8 cellular contexts compared by ENCODE assay signal in genomic region chr10:35208536-35208935, GRCh38.
A peak's percentile ranks its signal among the peaks of the same experiment; 100 is the strongest.
DNase-seq lines count a peak whose midpoint lies in the region; ATAC-seq and TF ChIP-seq lines count a peak whose summit lies in the region.

No MANE protein-coding gene starts in this region.

- H3K9me3 Mint-ChIP-seq in activated CD8-positive, alpha-beta T cell treated with anti-CD3 and anti-CD28 coated beads, Interleukin-2, amount 10 ng/mL, durations not matched to agents 7 days and 5 days (ENCODE audit: insufficient read depth) = no peaks in the 10 kb centered on the region
- no peaks in the 10 kb centered on the region for H3K9me3 Mint-ChIP-seq in stimulated activated naive B cell treated with anti-CD40 and anti-IgM and Interleukin-4, amounts not matched to agents 10 μg/mL and 1 μg/mL and 100 μg/mL, for 72 hours

- H3K9me3 ChIP-seq in cardiac muscle cell (ENCODE audit: low read depth) (no peaks in the 10 kb centered on the region), mucosa of descending colon (no peaks in the 10 kb centered on the region)

- CTCF ChIA-PET in activated CD8-positive, alpha-beta T cell treated with anti-CD3 and anti-CD28 coated beads, Interleukin-2, amount 10 ng/mL, durations not matched to agents 7 days and 5 days (lab: Charles Lee) = interaction anchor here (1.3 to 7.3 kb wide), 6 partner anchors 9 to 82 kb away, joined by 3 to 147 read pairs (median 18); partner anchors contain the start of gene CREM

- DNase-seq in cardiac muscle cell (ENCODE audit: low read depth in 1 of 2, low spot score in 1 of 2) (peak in 1 of 2 donors; percentile 46), Right ventricle myocardium inferior (ENCODE audit: missing footprints) (no peak), mucosa of descending colon (no peak), DMS153 treated with DMSO at 0.1 percent for 48 hours (lab: John Stamatoyannopoulos, UW; ENCODE audit: unreplicated experiment) (no peak), NCI-H69 (lab: John Stamatoyannopoulos, UW) (no peak)
- DNase-seq in activated CD8-positive, alpha-beta T cell treated with anti-CD3 and anti-CD28 coated beads, Interleukin-2, amount 10 ng/mL, durations not matched to agents 7 days and 5 days = peak; percentile 82
- no peak for DNase-seq in stimulated activated naive B cell treated with anti-CD40 and anti-IgM and Interleukin-4, amounts not matched to agents 10 μg/mL and 1 μg/mL and 100 μg/mL, for 72 hours

- H3K4me3 Mint-ChIP-seq in activated CD8-positive, alpha-beta T cell treated with anti-CD3 and anti-CD28 coated beads, Interleukin-2, amount 10 ng/mL, durations not matched to agents 7 days and 5 days = peak overlapping the region; percentile 74
- peak overlapping the region in 1 of 2 donors; percentile 22 for H3K4me3 Mint-ChIP-seq in stimulated activated naive B cell treated with anti-CD40 and anti-IgM and Interleukin-4, amounts not matched to agents 10 μg/mL and 1 μg/mL and 100 μg/mL, for 72 hours

- H3K27me3 ChIP-seq in cardiac muscle cell = no peaks in the 10 kb centered on the region

- no peak for TF ChIP-seq CTCF in cardiac muscle cell (IDR thresholded peaks at IDR 0.05; ENCODE audit: low read depth, low read length)
- TF ChIP-seq CTCF in mucosa of descending colon (IDR thresholded peaks at IDR 0.05) = no peak

- no peak for ATAC-seq in Right ventricle myocardium inferior
- peak; percentile 86 for ATAC-seq in HG02885 (IDR thresholded peaks at IDR 0.05; ENCODE audit: poor library complexity, unreplicated experiment)
- peak; percentile 91 for ATAC-seq in activated CD8-positive, alpha-beta T cell treated with anti-CD3 and anti-CD28 coated beads, Interleukin-2, amount 10 ng/mL, durations not matched to agents 7 days and 5 days
- peak; percentile 60 to 63 for ATAC-seq in stimulated activated naive B cell treated with anti-CD40 and anti-IgM and Interleukin-4, amounts not matched to agents 10 μg/mL and 1 μg/mL and 100 μg/mL, for 72 hours (replicated peaks)
- no peak for ATAC-seq in mucosa of descending colon

- peak overlapping the region; percentile 66 for H3K27ac ChIP-seq in cardiac muscle cell

- peak overlapping the region; percentile 97 for H3K27ac Mint-ChIP-seq in activated CD8-positive, alpha-beta T cell treated with anti-CD3 and anti-CD28 coated beads, Interleukin-2, amount 10 ng/mL, durations not matched to agents 7 days and 5 days
- H3K27ac Mint-ChIP-seq in stimulated activated naive B cell treated with anti-CD40 and anti-IgM and Interleukin-4, amounts not matched to agents 10 μg/mL and 1 μg/mL and 100 μg/mL, for 72 hours = peak overlapping the region; percentile 85

- peaks cover 72% of the 10 kb centered on the region for H3K36me3 Mint-ChIP-seq in activated CD8-positive, alpha-beta T cell treated with anti-CD3 and anti-CD28 coated beads, Interleukin-2, amount 10 ng/mL, durations not matched to agents 7 days and 5 days (ENCODE audit: low read depth)
- H3K36me3 Mint-ChIP-seq in stimulated activated naive B cell treated with anti-CD40 and anti-IgM and Interleukin-4, amounts not matched to agents 10 μg/mL and 1 μg/mL and 100 μg/mL, for 72 hours = peaks cover 46 to 59% of the 10 kb centered on the region in 2 donors

- H3K4me1 Mint-ChIP-seq in activated CD8-positive, alpha-beta T cell treated with anti-CD3 and anti-CD28 coated beads, Interleukin-2, amount 10 ng/mL, durations not matched to agents 7 days and 5 days (ENCODE audit: low read depth) = peaks cover 78% of the 10 kb centered on the region
- peaks cover 12% of the 10 kb centered on the region in 2 donors for H3K4me1 Mint-ChIP-seq in stimulated activated naive B cell treated with anti-CD40 and anti-IgM and Interleukin-4, amounts not matched to agents 10 μg/mL and 1 μg/mL and 100 μg/mL, for 72 hours

- POLR2A ChIA-PET in activated CD8-positive, alpha-beta T cell treated with anti-CD3 and anti-CD28 coated beads, Interleukin-2, amount 10 ng/mL, durations not matched to agents 7 days and 5 days (lab: Charles Lee) = interaction anchor here (0.9 to 4.2 kb wide), 6 partner anchors 8 to 82 kb away, joined by 3 to 49 read pairs (median 12); partner anchors contain the start of gene CREM

- H3K36me3 ChIP-seq in cardiac muscle cell (peaks cover 45% of the 10 kb centered on the region), mucosa of descending colon (ENCODE audit: low read depth) (no peaks in the 10 kb centered on the region)

- H3K4me3 ChIP-seq in cardiac muscle cell (no peak overlapping the region), mucosa of descending colon (no peak overlapping the region)

- intact Hi-C loops in Right ventricle myocardium inferior (cut with DNase I) = no loop called here
- intact Hi-C loops in mucosa of descending colon (cut with DNase I, micrococcal nuclease) = no loop called here

- no peaks in the 10 kb centered on the region for H3K27me3 Mint-ChIP-seq in activated CD8-positive, alpha-beta T cell treated with anti-CD3 and anti-CD28 coated beads, Interleukin-2, amount 10 ng/mL, durations not matched to agents 7 days and 5 days (ENCODE audit: low read depth)
- no peaks in the 10 kb centered on the region for H3K27me3 Mint-ChIP-seq in stimulated activated naive B cell treated with anti-CD40 and anti-IgM and Interleukin-4, amounts not matched to agents 10 μg/mL and 1 μg/mL and 100 μg/mL, for 72 hours

- H3K4me1 ChIP-seq in cardiac muscle cell (ENCODE audit: low read depth) = peaks cover 49% of the 10 kb centered on the region
- H3K4me1 ChIP-seq in mucosa of descending colon (ENCODE audit: low read depth) = no peaks in the 10 kb centered on the region

Comparison
In these comparisons a context has a peak if more than half of its experiments do, and no peak if none do; other contexts are left out.
1. ATAC-seq: peak in HG02885 (single experiment), activated CD8-positive, alpha-beta T cell treated with anti-CD3 and anti-CD28 coated beads, Interleukin-2, amount 10 ng/mL, durations not matched to agents 7 days and 5 days (single experiment) and stimulated activated naive B cell treated with anti-CD40 and anti-IgM and Interleukin-4, amounts not matched to agents 10 μg/mL and 1 μg/mL and 100 μg/mL, for 72 hours (2 of 2); none in Right ventricle myocardium inferior (single experiment) and mucosa of descending colon (single experiment).